22 cellular contexts compared by ENCODE assay signal in the genomic region with DNA sequence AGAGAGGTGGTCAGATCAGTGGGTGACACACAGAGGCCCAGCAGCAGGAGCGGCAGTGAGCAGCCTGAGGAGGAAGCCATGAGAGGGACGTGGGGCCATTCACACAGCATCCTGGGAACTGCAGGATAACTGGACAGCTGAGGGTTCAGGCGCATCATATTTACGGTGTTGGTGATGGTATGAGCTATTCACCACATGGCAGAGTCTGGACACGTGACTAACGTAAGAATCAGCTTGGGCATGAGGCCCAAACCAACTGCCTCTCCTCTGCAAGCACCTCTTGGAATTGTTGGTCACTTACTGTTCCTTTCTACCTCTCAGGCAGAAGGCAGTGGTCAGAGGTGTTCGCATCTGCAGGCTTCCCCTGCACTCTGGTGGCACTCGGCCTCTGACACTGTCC.
A peak's percentile ranks its signal among the peaks of the same experiment; 100 is the strongest.
DNase-seq lines count a peak whose midpoint lies in the region; ATAC-seq and TF ChIP-seq lines count a peak whose summit lies in the region.
"Had no signal": no experiment of that assay in that cellular context is flagged by ENCODE, and none has a peak within 500 bp of the region (broad histone marks: within the 10 kb centered on the region; RNA-seq: fewer than 3 reads in every experiment).

No MANE protein-coding gene starts in this region.

- no peak overlapping the region for H3K9ac ChIP-seq in GM23248

- in situ Hi-C loops in GM23248 (cut with MboI), result no loop called here

- no peaks in the 10 kb centered on the region for H3K36me3 ChIP-seq in GM23248 (ENCODE audit: low read depth)
- H3K36me3 ChIP-seq: MG63, SJSA1 had no signal

- no peak for ATAC-seq in HG03159 (IDR thresholded peaks at IDR 0.05; ENCODE audit: unreplicated experiment)
- ATAC-seq in stimulated activated naive B cell treated with anti-CD40 and anti-IgM and Interleukin-4, amounts not matched to agents 10 μg/mL and 1 μg/mL and 100 μg/mL, for 72 hours (replicated peaks), result no peak
- ATAC-seq: WTC11 had no signal

- H3K4me3 Mint-ChIP-seq in nephron progenitor cell, result no peak overlapping the region
- H3K4me3 Mint-ChIP-seq in stimulated activated naive B cell treated with anti-CD40 and anti-IgM and Interleukin-4, amounts not matched to agents 10 μg/mL and 1 μg/mL and 100 μg/mL, for 72 hours, result no peak overlapping the region
- H3K4me3 Mint-ChIP-seq: activated CD4-positive, alpha-beta memory T cell treated with anti-CD3 and anti-CD28 coated beads, Interleukin-2, amount 10 ng/mL, durations not matched to agents 7 days and 5 days; neural crest cell; WTC11 had no signal

- no peak overlapping the region for H2AFZ ChIP-seq in GM23248

- H3K4me3 ChIP-seq in GM23248, result no peak overlapping the region
- H3K4me3 ChIP-seq in cardiac fibroblast (replicated peaks in 1 of 2; ENCODE audit: low read depth in 2 of 2, low read length in 2 of 2), result no peak overlapping the region
- H3K4me3 ChIP-seq: MG63, SJSA1 had no signal

- no peaks in the 10 kb centered on the region for H3K9me3 Mint-ChIP-seq in nephron progenitor cell
- H3K9me3 Mint-ChIP-seq in stimulated activated naive B cell treated with anti-CD40 and anti-IgM and Interleukin-4, amounts not matched to agents 10 μg/mL and 1 μg/mL and 100 μg/mL, for 72 hours, result no peaks in the 10 kb centered on the region
- H3K9me3 Mint-ChIP-seq: activated CD4-positive, alpha-beta memory T cell treated with anti-CD3 and anti-CD28 coated beads, Interleukin-2, amount 10 ng/mL, durations not matched to agents 7 days and 5 days; neural crest cell; WTC11 had no signal

- no peaks in the 10 kb centered on the region for H3F3A ChIP-seq in GM23248 (ENCODE audit: insufficient read depth)

- H3K27ac Mint-ChIP-seq in nephron progenitor cell, result peak overlapping the region; percentile 54
- H3K27ac Mint-ChIP-seq in stimulated activated naive B cell treated with anti-CD40 and anti-IgM and Interleukin-4, amounts not matched to agents 10 μg/mL and 1 μg/mL and 100 μg/mL, for 72 hours, result no peak overlapping the region
- H3K27ac Mint-ChIP-seq: activated CD4-positive, alpha-beta memory T cell treated with anti-CD3 and anti-CD28 coated beads, Interleukin-2, amount 10 ng/mL, durations not matched to agents 7 days and 5 days; WTC11 had no signal

- H3K27me3 ChIP-seq in GM23248 (replicated peaks; ENCODE audit: insufficient read depth), result no peaks in the 10 kb centered on the region
- H3K27me3 ChIP-seq: MG63, SJSA1 had no signal

- peaks cover 26% of the 10 kb centered on the region for H3K4me1 Mint-ChIP-seq in nephron progenitor cell
- no peaks in the 10 kb centered on the region for H3K4me1 Mint-ChIP-seq in stimulated activated naive B cell treated with anti-CD40 and anti-IgM and Interleukin-4, amounts not matched to agents 10 μg/mL and 1 μg/mL and 100 μg/mL, for 72 hours
- H3K4me1 Mint-ChIP-seq: activated CD4-positive, alpha-beta memory T cell treated with anti-CD3 and anti-CD28 coated beads, Interleukin-2, amount 10 ng/mL, durations not matched to agents 7 days and 5 days had no signal

- peaks cover 11% of the 10 kb centered on the region for H3K27me3 Mint-ChIP-seq in nephron progenitor cell (ENCODE audit: low read depth, poor library complexity)
- H3K27me3 Mint-ChIP-seq in stimulated activated naive B cell treated with anti-CD40 and anti-IgM and Interleukin-4, amounts not matched to agents 10 μg/mL and 1 μg/mL and 100 μg/mL, for 72 hours, result no peaks in the 10 kb centered on the region
- H3K27me3 Mint-ChIP-seq: activated CD4-positive, alpha-beta memory T cell treated with anti-CD3 and anti-CD28 coated beads, Interleukin-2, amount 10 ng/mL, durations not matched to agents 7 days and 5 days had no signal

- H3K27ac ChIP-seq in GM23248, result no peak overlapping the region
- H3K27ac ChIP-seq: SJSA1 had no signal

- no peaks in the 10 kb centered on the region for H4K20me1 ChIP-seq in GM23248 (ENCODE audit: insufficient read depth)

- no peaks in the 10 kb centered on the region for H3K9me3 ChIP-seq in GM23248 (ENCODE audit: low read depth)
- H3K9me3 ChIP-seq: MG63, SJSA1 had no signal

- no peak overlapping the region for H3K4me2 ChIP-seq in GM23248 (ENCODE audit: unreplicated experiment)

- no peaks in the 10 kb centered on the region for H3K9me2 ChIP-seq in GM23248 (ENCODE audit: insufficient read depth)

- peak; percentile 51 for DNase-seq in AG08396 (ENCODE audit: low spot score)
- DNase-seq in GM23248, result peak; percentile 47
- peak; percentile 7 to 29 for DNase-seq in cardiac fibroblast (ENCODE audit: low read depth in 2 of 2)
- no peak for DNase-seq in nephron progenitor cell
- no peak for DNase-seq in AG20443 (ENCODE audit: low spot score)
- DNase-seq in NCI-H774 (lab: John Stamatoyannopoulos, UW), result no peak
- no peak for DNase-seq in stimulated activated naive B cell treated with anti-CD40 and anti-IgM and Interleukin-4, amounts not matched to agents 10 μg/mL and 1 μg/mL and 100 μg/mL, for 72 hours
- DNase-seq: activated CD4-positive, alpha-beta memory T cell treated with anti-CD3 and anti-CD28 coated beads, Interleukin-2, amount 10 ng/mL, durations not matched to agents 7 days and 5 days; activated naive CD4-positive, alpha-beta T cell; activated T-cell treated with anti-CD3 and anti-CD28 coated beads, Interleukin-2, amount 50 U/mL, for 1 hour; AML-193; amygdala; foreskin melanocyte; MG63; NCI-H146; NCI-H82; stimulated activated naive CD4-positive, alpha-beta T cell treated with Interleukin-2 at 50 U/mL for 16 hours; trophoblast cell had no signal

- no peaks in the 10 kb centered on the region for H3K4me1 ChIP-seq in GM23248 (ENCODE audit: insufficient read depth)
- H3K4me1 ChIP-seq: SJSA1 had no signal

- TF ChIP-seq CTCF in cardiac fibroblast (IDR thresholded peaks at IDR 0.05; ENCODE audit: low read depth, low read length) (no peak), nephron progenitor cell (IDR thresholded peaks at IDR 0.05) (no peak)

- H3K79me2 ChIP-seq in GM23248 (ENCODE audit: insufficient read depth), result no peaks in the 10 kb centered on the region

- WGBS in GM23248 (ENCODE audit: low coverage in 1 of 2, low lambda C conversion rate in 2 of 2, missing lambda C conversion rate in 2 of 2), 2 experiments, result 84 to 91% methylated on average over 8 of the region's 8 CpGs

- H3K36me3 Mint-ChIP-seq in nephron progenitor cell (ENCODE audit: low read depth), result no peaks in the 10 kb centered on the region
- no peaks in the 10 kb centered on the region for H3K36me3 Mint-ChIP-seq in stimulated activated naive B cell treated with anti-CD40 and anti-IgM and Interleukin-4, amounts not matched to agents 10 μg/mL and 1 μg/mL and 100 μg/mL, for 72 hours
- H3K36me3 Mint-ChIP-seq: WTC11 had no signal

Comparison
In these comparisons a context has a peak if more than half of its experiments do, and no peak if none do; other contexts are left out.
1. DNase-seq: peak in AG08396 (single experiment), GM23248 (single experiment) and cardiac fibroblast (2 of 2); none in nephron progenitor cell (single experiment), AG20443 (single experiment), NCI-H774 (single experiment) and stimulated activated naive B cell treated with anti-CD40 and anti-IgM and Interleukin-4, amounts not matched to agents 10 μg/mL and 1 μg/mL and 100 μg/mL, for 72 hours (single experiment).